Comparison of ENCODE assay signal across 8 cellular contexts in genomic region chr6:139375239-139376053, GRCh38. TPM values are rescaled to one million over a fixed set of nuclear protein-coding genes. Genes with fewer than 3 reads are reported as not detected.
A peak's percentile ranks its signal among the peaks of the same experiment; 100 is the strongest.
DNase-seq lines count a peak whose midpoint lies in the region; ATAC-seq and TF ChIP-seq lines count a peak whose summit lies in the region.

No MANE protein-coding gene starts in this region.

- TF ChIP-seq CTCF in endothelial cell (IDR thresholded peaks at IDR 0.05; ENCODE audit: unreplicated experiment), result no peak

- H3K27me3 Mint-ChIP-seq in endothelial cell (ENCODE audit: unreplicated experiment), result peaks cover 26% of the 10 kb centered on the region

- no peaks in the 10 kb centered on the region for H3K9me3 Mint-ChIP-seq in endothelial cell (ENCODE audit: unreplicated experiment)

- DNase-seq in COR-L47 (lab: John Stamatoyannopoulos, UW), result peak; percentile 89
- DNase-seq in HUDEP-2 (lab: John Stamatoyannopoulos, UW; ENCODE audit: unreplicated experiment in 76 of 76), result peak; percentile 83 to 98 (median 92)
- peak; percentile 98 for DNase-seq in NOMO-1 treated with dmso at 0.1 percent for 144 hours (lab: John Stamatoyannopoulos, UW; ENCODE audit: unreplicated experiment)
- DNase-seq in activated CD8-positive, alpha-beta memory T cell treated with anti-CD3 and anti-CD28 coated beads, Interleukin-2, amount 50 U/mL, for 1 hour (ENCODE audit: extremely low read depth), result peak; percentile 54
- DNase-seq in endothelial cell (ENCODE audit: low spot score), result peak; percentile 88
- peak; percentile 85 for DNase-seq in midbrain (lab: John Stamatoyannopoulos, UW)
- DNase-seq in stimulated activated CD8-positive, alpha-beta memory T cell treated with anti-CD3 and anti-CD28 coated beads, Interleukin-15, amount 100 ng/mL, for 48 hours (ENCODE audit: low read depth in 2 of 2), result peak; percentile 75 to 78

- H3K4me3 Mint-ChIP-seq in endothelial cell (ENCODE audit: unreplicated experiment), result peak overlapping the region; percentile 97

- peaks cover 42% of the 10 kb centered on the region for H3K4me1 Mint-ChIP-seq in endothelial cell (ENCODE audit: unreplicated experiment)

- ATAC-seq in GM21381 (IDR thresholded peaks at IDR 0.05; ENCODE audit: unreplicated experiment), result peak; percentile 58

- H3K27ac Mint-ChIP-seq in endothelial cell (ENCODE audit: unreplicated experiment), result peak overlapping the region; percentile 96

- peaks cover 23% of the 10 kb centered on the region for H3K36me3 Mint-ChIP-seq in endothelial cell (ENCODE audit: low read depth, unreplicated experiment)

RNA-seq across cellular contexts. Expression of gene CITED2, which starts 1.0 kb away (rescaled TPM):
- total RNA-seq in endothelial cell (ENCODE audit: unreplicated experiment), result 72.4 TPM

Comparison
In these comparisons a context has a peak if more than half of its experiments do, and no peak if none do; other contexts are left out.
1. Peak in every context shown above with its lines: DNase-seq and ATAC-seq.